In the genomic region with DNA sequence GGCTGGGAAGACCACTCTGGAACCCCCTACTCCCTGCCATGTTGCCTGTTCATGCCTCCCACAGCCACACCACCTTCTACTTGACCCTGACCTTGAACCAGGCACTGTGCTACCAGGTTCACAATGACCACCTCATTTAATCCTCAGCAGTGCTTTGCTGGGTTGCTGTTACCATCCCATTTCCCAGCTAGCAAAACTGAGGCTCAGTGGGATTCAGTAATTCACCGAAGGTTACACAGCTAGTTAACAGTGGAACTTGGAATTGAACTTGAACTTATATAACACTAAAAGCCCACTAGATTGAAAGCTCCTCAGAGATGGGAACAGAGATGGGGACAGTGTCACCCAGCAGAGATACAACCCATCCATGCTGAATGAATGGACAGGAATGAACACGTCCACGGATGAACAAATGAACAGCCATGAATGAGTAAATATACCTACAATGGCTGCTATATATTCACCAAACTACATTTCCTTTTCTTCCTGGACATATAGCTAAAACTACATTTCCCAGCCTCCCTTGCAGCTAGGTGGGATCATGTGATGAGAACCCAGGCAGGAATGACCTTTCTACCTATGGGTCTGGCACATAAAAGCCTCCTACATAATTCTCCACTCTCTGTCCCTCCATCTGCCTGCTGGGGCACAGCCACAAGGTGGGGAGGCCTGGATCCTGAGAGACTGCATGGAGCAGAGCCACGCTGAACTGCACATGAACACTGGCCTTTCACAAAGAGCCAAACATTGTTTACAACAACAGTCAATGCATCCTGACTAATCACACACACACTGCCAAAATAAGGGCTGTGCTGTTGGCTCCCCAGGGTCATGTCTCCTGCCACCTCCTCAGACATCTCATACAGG, we compare ENCODE assay signal across 1 cellular context.
TF ChIP-seq lines count a peak whose summit lies in the region.

No MANE protein-coding gene starts in this region.

TF ChIP-seq in HepG2, 621 proteins besides CTCF, POLR2A, EP300 and RAD21 (continued from another document):
- TF ChIP-seq, protein P1, sequence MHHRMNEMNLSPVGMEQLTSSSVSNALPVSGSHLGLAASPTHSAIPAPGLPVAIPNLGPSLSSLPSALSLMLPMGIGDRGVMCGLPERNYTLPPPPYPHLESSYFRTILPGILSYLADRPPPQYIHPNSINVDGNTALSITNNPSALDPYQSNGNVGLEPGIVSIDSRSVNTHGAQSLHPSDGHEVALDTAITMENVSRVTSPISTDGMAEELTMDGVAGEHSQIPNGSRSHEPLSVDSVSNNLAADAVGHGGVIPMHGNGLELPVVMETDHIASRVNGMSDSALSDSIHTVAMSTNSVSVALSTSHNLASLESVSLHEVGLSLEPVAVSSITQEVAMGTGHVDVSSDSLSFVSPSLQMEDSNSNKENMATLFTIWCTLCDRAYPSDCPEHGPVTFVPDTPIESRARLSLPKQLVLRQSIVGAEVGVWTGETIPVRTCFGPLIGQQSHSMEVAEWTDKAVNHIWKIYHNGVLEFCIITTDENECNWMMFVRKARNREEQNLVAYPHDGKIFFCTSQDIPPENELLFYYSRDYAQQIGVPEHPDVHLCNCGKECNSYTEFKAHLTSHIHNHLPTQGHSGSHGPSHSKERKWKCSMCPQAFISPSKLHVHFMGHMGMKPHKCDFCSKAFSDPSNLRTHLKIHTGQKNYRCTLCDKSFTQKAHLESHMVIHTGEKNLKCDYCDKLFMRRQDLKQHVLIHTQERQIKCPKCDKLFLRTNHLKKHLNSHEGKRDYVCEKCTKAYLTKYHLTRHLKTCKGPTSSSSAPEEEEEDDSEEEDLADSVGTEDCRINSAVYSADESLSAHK (CRISPR knock-in tag; IDR thresholded peaks at IDR 0.05; ENCODE audit: borderline replicate concordance), result no peak
- peak; percentile 46; the same call in 1 of the 2 replicates for TF ChIP-seq CREM (IDR thresholded peaks at IDR 0.05)
- TF ChIP-seq CREM (CRISPR knock-in tag; IDR thresholded peaks at IDR 0.05), result no peak
- no peak for TF ChIP-seq ZNF530 (CRISPR knock-in tag; IDR thresholded peaks at IDR 0.05; ENCODE audit: low read depth)
- TF ChIP-seq TAF1 (CRISPR knock-in tag; IDR thresholded peaks at IDR 0.05), result 0 out of 2 replicates have a peak, but pooled peaks have one; percentile 7
- TF ChIP-seq KDM4B (CRISPR knock-in tag; IDR thresholded peaks at IDR 0.05), result no peak
- TF ChIP-seq, protein P2, sequence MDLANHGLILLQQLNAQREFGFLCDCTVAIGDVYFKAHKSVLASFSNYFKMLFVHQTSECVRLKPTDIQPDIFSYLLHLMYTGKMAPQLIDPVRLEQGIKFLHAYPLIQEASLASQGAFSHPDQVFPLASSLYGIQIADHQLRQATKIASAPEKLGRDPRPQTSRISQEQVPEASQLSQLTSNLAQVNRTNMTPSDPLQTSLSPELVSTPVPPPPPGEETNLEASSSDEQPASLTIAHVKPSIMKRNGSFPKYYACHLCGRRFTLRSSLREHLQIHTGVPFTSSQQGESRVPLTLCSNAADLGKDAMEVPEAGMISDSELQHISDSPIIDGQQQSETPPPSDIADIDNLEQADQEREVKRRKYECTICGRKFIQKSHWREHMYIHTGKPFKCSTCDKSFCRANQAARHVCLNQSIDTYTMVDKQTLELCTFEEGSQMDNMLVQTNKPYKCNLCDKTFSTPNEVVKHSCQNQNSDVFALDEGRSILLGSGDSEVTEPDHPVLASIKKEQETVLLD (CRISPR knock-in tag; IDR thresholded peaks at IDR 0.05; ENCODE audit: low read depth), result no peak
- TF ChIP-seq BRCA1 (CRISPR knock-in tag; IDR thresholded peaks at IDR 0.05), result no peak
- TF ChIP-seq, protein P3, sequence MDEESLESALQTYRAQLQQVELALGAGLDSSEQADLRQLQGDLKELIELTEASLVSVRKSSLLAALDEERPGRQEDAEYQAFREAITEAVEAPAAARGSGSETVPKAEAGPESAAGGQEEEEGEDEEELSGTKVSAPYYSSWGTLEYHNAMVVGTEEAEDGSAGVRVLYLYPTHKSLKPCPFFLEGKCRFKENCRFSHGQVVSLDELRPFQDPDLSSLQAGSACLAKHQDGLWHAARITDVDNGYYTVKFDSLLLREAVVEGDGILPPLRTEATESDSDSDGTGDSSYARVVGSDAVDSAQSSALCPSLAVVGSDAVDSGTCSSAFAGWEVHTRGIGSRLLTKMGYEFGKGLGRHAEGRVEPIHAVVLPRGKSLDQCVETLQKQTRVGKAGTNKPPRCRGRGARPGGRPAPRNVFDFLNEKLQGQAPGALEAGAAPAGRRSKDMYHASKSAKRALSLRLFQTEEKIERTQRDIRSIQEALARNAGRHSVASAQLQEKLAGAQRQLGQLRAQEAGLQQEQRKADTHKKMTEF (CRISPR knock-in tag; IDR thresholded peaks at IDR 0.05), result no peak
- TF ChIP-seq HNF4G (IDR thresholded peaks at IDR 0.05; ENCODE audit: borderline replicate concordance, low read depth, low read length), result peak; percentile 51; the same call in 1 of the 2 replicates
- TF ChIP-seq HNF4G (CRISPR knock-in tag; IDR thresholded peaks at IDR 0.05; ENCODE audit: borderline replicate concordance, low read depth), result no peak
- TF ChIP-seq, protein P4, sequence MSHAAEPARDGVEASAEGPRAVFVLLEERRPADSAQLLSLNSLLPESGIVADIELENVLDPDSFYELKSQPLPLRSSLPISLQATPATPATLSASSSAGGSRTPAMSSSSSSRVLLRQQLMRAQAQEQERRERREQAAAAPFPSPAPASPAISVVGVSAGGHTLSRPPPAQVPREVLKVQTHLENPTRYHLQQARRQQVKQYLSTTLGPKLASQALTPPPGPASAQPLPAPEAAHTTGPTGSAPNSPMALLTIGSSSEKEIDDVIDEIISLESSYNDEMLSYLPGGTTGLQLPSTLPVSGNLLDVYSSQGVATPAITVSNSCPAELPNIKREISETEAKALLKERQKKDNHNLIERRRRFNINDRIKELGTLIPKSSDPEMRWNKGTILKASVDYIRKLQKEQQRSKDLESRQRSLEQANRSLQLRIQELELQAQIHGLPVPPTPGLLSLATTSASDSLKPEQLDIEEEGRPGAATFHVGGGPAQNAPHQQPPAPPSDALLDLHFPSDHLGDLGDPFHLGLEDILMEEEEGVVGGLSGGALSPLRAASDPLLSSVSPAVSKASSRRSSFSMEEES (CRISPR knock-in tag; IDR thresholded peaks at IDR 0.05), result peak; percentile 71; the same call in 1 of the 2 replicates
- TF ChIP-seq, protein P5, sequence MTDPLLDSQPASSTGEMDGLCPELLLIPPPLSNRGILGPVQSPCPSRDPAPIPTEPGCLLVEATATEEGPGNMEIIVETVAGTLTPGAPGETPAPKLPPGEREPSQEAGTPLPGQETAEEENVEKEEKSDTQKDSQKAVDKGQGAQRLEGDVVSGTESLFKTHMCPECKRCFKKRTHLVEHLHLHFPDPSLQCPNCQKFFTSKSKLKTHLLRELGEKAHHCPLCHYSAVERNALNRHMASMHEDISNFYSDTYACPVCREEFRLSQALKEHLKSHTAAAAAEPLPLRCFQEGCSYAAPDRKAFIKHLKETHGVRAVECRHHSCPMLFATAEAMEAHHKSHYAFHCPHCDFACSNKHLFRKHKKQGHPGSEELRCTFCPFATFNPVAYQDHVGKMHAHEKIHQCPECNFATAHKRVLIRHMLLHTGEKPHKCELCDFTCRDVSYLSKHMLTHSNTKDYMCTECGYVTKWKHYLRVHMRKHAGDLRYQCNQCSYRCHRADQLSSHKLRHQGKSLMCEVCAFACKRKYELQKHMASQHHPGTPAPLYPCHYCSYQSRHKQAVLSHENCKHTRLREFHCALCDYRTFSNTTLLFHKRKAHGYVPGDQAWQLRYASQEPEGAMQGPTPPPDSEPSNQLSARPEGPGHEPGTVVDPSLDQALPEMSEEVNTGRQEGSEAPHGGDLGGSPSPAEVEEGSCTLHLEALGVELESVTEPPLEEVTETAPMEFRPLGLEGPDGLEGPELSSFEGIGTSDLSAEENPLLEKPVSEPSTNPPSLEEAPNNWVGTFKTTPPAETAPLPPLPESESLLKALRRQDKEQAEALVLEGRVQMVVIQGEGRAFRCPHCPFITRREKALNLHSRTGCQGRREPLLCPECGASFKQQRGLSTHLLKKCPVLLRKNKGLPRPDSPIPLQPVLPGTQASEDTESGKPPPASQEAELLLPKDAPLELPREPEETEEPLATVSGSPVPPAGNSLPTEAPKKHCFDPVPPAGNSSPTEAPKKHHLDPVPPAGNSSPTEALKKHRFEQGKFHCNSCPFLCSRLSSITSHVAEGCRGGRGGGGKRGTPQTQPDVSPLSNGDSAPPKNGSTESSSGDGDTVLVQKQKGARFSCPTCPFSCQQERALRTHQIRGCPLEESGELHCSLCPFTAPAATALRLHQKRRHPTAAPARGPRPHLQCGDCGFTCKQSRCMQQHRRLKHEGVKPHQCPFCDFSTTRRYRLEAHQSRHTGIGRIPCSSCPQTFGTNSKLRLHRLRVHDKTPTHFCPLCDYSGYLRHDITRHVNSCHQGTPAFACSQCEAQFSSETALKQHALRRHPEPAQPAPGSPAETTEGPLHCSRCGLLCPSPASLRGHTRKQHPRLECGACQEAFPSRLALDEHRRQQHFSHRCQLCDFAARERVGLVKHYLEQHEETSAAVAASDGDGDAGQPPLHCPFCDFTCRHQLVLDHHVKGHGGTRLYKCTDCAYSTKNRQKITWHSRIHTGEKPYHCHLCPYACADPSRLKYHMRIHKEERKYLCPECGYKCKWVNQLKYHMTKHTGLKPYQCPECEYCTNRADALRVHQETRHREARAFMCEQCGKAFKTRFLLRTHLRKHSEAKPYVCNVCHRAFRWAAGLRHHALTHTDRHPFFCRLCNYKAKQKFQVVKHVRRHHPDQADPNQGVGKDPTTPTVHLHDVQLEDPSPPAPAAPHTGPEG (CRISPR knock-in tag; IDR thresholded peaks at IDR 0.05), result 0 out of 2 replicates have a peak, but pooled peaks have one; percentile 8
- TF ChIP-seq PCBP1 (IDR thresholded peaks at IDR 0.05; ENCODE audit: borderline replicate concordance, low read depth, low read length), result no peak
- TF ChIP-seq, protein P6, sequence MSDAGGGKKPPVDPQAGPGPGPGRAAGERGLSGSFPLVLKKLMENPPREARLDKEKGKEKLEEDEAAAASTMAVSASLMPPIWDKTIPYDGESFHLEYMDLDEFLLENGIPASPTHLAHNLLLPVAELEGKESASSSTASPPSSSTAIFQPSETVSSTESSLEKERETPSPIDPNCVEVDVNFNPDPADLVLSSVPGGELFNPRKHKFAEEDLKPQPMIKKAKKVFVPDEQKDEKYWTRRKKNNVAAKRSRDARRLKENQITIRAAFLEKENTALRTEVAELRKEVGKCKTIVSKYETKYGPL (CRISPR knock-in tag; IDR thresholded peaks at IDR 0.05), result no peak
- TF ChIP-seq ZNF629 (CRISPR knock-in tag; conservative IDR thresholded peaks at IDR 0.05), result peak; percentile 92
- TF ChIP-seq CBX5 (CRISPR knock-in tag; IDR thresholded peaks at IDR 0.05; ENCODE audit: borderline replicate concordance), result no peak; the same call in 1 of the 2 replicates
- TF ChIP-seq AGO1 (IDR thresholded peaks at IDR 0.05; ENCODE audit: low read depth, low read length, poor library complexity, severe bottlenecking), result no peak
- no peak for TF ChIP-seq GABPA (IDR thresholded peaks at IDR 0.05; ENCODE audit: low read depth, low read length)
- 0 out of 2 replicates have a peak, but pooled peaks have one; percentile 16 for TF ChIP-seq GABPA (CRISPR knock-in tag; IDR thresholded peaks at IDR 0.05; ENCODE audit: low read depth)
- no peak for TF ChIP-seq SALL2 (CRISPR knock-in tag; IDR thresholded peaks at IDR 0.05)
- TF ChIP-seq, protein P7, sequence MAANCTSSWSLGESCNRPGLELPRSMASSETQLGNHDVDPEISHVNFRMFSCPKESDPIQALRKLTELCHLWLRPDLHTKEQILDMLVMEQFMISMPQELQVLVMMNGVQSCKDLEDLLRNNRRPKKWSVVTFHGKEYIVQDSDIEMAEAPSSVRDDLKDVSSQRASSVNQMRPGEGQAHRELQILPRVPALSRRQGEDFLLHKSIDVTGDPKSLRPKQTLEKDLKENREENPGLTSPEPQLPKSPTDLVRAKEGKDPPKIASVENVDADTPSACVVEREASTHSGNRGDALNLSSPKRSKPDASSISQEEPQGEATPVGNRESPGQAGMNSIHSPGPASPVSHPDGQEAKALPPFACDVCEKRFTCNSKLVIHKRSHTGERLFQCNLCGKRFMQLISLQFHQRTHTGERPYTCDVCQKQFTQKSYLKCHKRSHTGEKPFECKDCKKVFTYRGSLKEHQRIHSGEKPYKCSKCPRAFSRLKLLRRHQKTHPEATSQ (CRISPR knock-in tag; IDR thresholded peaks at IDR 0.05; ENCODE audit: borderline replicate concordance), result no peak
- peak; percentile 21; the same call in 1 of the 2 replicates for TF ChIP-seq PHF21A (CRISPR knock-in tag; IDR thresholded peaks at IDR 0.05)
- TF ChIP-seq, protein P8, sequence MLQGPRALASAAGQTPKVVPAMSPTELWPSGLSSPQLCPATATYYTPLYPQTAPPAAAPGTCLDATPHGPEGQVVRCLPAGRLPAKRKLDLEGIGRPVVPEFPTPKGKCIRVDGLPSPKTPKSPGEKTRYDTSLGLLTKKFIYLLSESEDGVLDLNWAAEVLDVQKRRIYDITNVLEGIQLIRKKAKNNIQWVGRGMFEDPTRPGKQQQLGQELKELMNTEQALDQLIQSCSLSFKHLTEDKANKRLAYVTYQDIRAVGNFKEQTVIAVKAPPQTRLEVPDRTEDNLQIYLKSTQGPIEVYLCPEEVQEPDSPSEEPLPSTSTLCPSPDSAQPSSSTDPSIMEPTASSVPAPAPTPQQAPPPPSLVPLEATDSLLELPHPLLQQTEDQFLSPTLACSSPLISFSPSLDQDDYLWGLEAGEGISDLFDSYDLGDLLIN (CRISPR knock-in tag; IDR thresholded peaks at IDR 0.05; ENCODE audit: borderline replicate concordance), result no peak
- TF ChIP-seq ADNP (CRISPR knock-in tag; IDR thresholded peaks at IDR 0.05), result peak; percentile 31; the same call in 1 of the 2 replicates
- peak; percentile 91 for TF ChIP-seq ZNF143 (CRISPR knock-in tag; IDR thresholded peaks at IDR 0.05)
- TF ChIP-seq RARA (CRISPR knock-in tag; IDR thresholded peaks at IDR 0.05), result no peak
- TF ChIP-seq NR2C2 (CRISPR knock-in tag; IDR thresholded peaks at IDR 0.05; ENCODE audit: borderline replicate concordance), result peak; percentile 79
- peak; percentile 12; the same call in 1 of the 2 replicates for TF ChIP-seq ZMYM3 (CRISPR knock-in tag; IDR thresholded peaks at IDR 0.05)
- TF ChIP-seq, protein P9, sequence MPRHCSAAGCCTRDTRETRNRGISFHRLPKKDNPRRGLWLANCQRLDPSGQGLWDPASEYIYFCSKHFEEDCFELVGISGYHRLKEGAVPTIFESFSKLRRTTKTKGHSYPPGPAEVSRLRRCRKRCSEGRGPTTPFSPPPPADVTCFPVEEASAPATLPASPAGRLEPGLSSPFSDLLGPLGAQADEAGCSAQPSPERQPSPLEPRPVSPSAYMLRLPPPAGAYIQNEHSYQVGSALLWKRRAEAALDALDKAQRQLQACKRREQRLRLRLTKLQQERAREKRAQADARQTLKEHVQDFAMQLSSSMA (CRISPR knock-in tag; IDR thresholded peaks at IDR 0.05), result no peak
- peak; percentile 46; the same call in 1 of the 2 replicates for TF ChIP-seq SUZ12 (IDR thresholded peaks at IDR 0.05; ENCODE audit: low read depth, low read length)
